Comparison of ENCODE assay signal across 20 cellular contexts in genomic region chr9:132982508-132982907, GRCh38. TPM values are rescaled to one million over a fixed set of nuclear protein-coding genes. Genes with fewer than 3 reads are reported as not detected.
DNase-seq lines count a peak whose midpoint lies in the region; ATAC-seq and TF ChIP-seq lines count a peak whose summit lies in the region.
"Had no signal": no experiment of that assay in that cellular context is flagged by ENCODE, and none has a peak within 500 bp of the region (broad histone marks: within the 10 kb centered on the region; RNA-seq: fewer than 3 reads in every experiment).

No MANE protein-coding gene starts in this region.

- no peak overlapping the region for H3K4me3 ChIP-seq in neutrophil (ENCODE audit: low read depth in 1 of 2, low read length in 1 of 2)
- H3K4me3 ChIP-seq in stomach = no peak overlapping the region

- WGBS in stomach, 5 donors = 22 to 49% (median 37%) methylated on average over 7 of the region's 7 CpGs

- H3K4me1 ChIP-seq in neutrophil (ENCODE audit: control insufficient read depth in 1 of 2, insufficient read depth in 1 of 2, low read depth in 1 of 2, low read length in 1 of 2) (peaks cover 12 to 24% of the 10 kb centered on the region in 2 experiments), stomach (peaks cover 0 to 14% (median 9%) of the 10 kb centered on the region in 4 donors)

- H3K9me3 ChIP-seq in neutrophil = no peaks in the 10 kb centered on the region
- no peaks in the 10 kb centered on the region for H3K9me3 ChIP-seq in stomach
- H3K9me3 ChIP-seq: SK-N-SH had no signal

- no peak for TF ChIP-seq POLR2A in stomach (IDR thresholded peaks at IDR 0.05)

- peak; percentile 42 for ATAC-seq in GM18907 (IDR thresholded peaks at IDR 0.05; ENCODE audit: unreplicated experiment)
- peak; percentile 66 for ATAC-seq in HG02943 (IDR thresholded peaks at IDR 0.05; ENCODE audit: low read depth, unreplicated experiment)
- no peak for ATAC-seq in sciatic nerve
- ATAC-seq: esophagus mucosa, PC-3 had no signal

- H3K36me3 ChIP-seq in neutrophil (no peaks in the 10 kb centered on the region), stomach (no peaks in the 10 kb centered on the region)

- peaks cover 75% of the 10 kb centered on the region for H3K27me3 ChIP-seq in neutrophil
- peaks cover 3 to 97% (median 47%) of the 10 kb centered on the region in 3 donors for H3K27me3 ChIP-seq in stomach

- DNase-seq in NOMO-1 (lab: John Stamatoyannopoulos, UW; ENCODE audit: unreplicated experiment in 2 of 2) (peak; percentile 83 to 89), NCI-H187 treated with DMSO at 0.1 percent for 48 hours (lab: John Stamatoyannopoulos, UW) (no peak), sciatic nerve (ENCODE audit: low spot score) (no peak), DMS79 treated with DMSO at 0.1 percent for 48 hours (lab: John Stamatoyannopoulos, UW) (no peak), stomach (no peak)
- DNase-seq: activated gamma-delta T cell treated with Interleukin-2 at 50 U/mL for 16 hours, DND-41, head of caudate nucleus, NCI-H146, NCI-H446 treated with DMSO at 0.1 percent for 48 hours, PC-3, SK-N-SH had no signal

- H3K27ac ChIP-seq in neutrophil (peak overlapping the region; percentile 72), stomach (no peak overlapping the region)
- H3K27ac ChIP-seq: C4-2B, VCaP had no signal

- intact Hi-C loops in sciatic nerve (cut with DNase I) = no loop called here
- intact Hi-C loops in stomach (cut with DNase I; ENCODE audit: low total_unique reads) = no loop called here

- TF ChIP-seq EP300 in stomach (IDR thresholded peaks at IDR 0.05) = no peak

- no peak for TF ChIP-seq CTCF in neutrophil (IDR thresholded peaks at IDR 0.05)
- no peak for TF ChIP-seq CTCF in stomach (IDR thresholded peaks at IDR 0.05)

RNA-seq across cellular contexts. Expression of gene GFI1B, which starts 4.0 kb away (rescaled TPM):
- total RNA-seq in sciatic nerve = not detected
- total RNA-seq in stomach = 1 to 10 TPM in 1 of 5 donors, not detected in 4; 1.0 TPM
- not detected for polyA plus RNA-seq in stomach
- total RNA-seq: astrocyte, esophagus mucosa, PC-3, subcutaneous adipose tissue had no signal
- polyA plus RNA-seq: SK-N-SH had no signal

RNA-seq across cellular contexts. Expression of gene TSC1, which starts 38.1 kb away (rescaled TPM):
- 71.5 TPM for total RNA-seq in sciatic nerve
- total RNA-seq in stomach = 100 to 1,000 TPM in 1 of 5 donors, 10 to 100 TPM in 4; 23.2 to 120 (median 49.9) TPM
- 10 to 100 TPM in 1 of 3 donors, 1 to 10 TPM in 2; 6.7 to 10.3 (median 7.1) TPM for polyA plus RNA-seq in stomach

RNA-seq across cellular contexts. Expression of gene GTF3C5, which starts 48.3 kb away (rescaled TPM):
- 45.2 TPM for total RNA-seq in sciatic nerve
- 10 to 100 TPM; 25.7 to 85.2 (median 53.8) TPM for total RNA-seq in stomach
- polyA plus RNA-seq in stomach = 10 to 100 TPM; 30.3 to 57.2 (median 37.0) TPM

Comparison
In these comparisons a context has a peak if more than half of its experiments do, and no peak if none do; other contexts are left out.
1. DNase-seq: peak in NOMO-1 (2 of 2); none in NCI-H187 treated with DMSO at 0.1 percent for 48 hours (single experiment), sciatic nerve (single experiment), DMS79 treated with DMSO at 0.1 percent for 48 hours (single experiment) and stomach (single experiment).